ENCODE assay signal across 1 cellular context in genomic region chr20:25507385-25508082, GRCh38.
TF ChIP-seq lines count a peak whose summit lies in the region.

No MANE protein-coding gene starts in this region.

TF ChIP-seq in HepG2, 621 proteins besides CTCF, POLR2A, EP300 and RAD21 (continued from another document):
- TF ChIP-seq ZNF142 (CRISPR knock-in tag; IDR thresholded peaks at IDR 0.05) (peak; percentile 16; the same call in 1 of the 2 replicates), CBX5 (CRISPR knock-in tag; IDR thresholded peaks at IDR 0.05; ENCODE audit: borderline replicate concordance) (no peak), LBX2 (CRISPR knock-in tag; IDR thresholded peaks at IDR 0.05; ENCODE audit: borderline replicate concordance) (no peak), ZFP90 (CRISPR knock-in tag; IDR thresholded peaks at IDR 0.05; ENCODE audit: borderline replicate concordance) (0 out of 2 replicates have a peak, but pooled peaks have one; percentile 36), ZNF616 (CRISPR knock-in tag; IDR thresholded peaks at IDR 0.05; ENCODE audit: low read depth) (0 out of 2 replicates have a peak, but pooled peaks have one; percentile 27), RELA (CRISPR knock-in tag; IDR thresholded peaks at IDR 0.05) (0 out of 2 replicates have a peak, but pooled peaks have one; percentile 8), ZFY (CRISPR knock-in tag; IDR thresholded peaks at IDR 0.05) (no peak), ZNF598 (CRISPR knock-in tag; IDR thresholded peaks at IDR 0.05; ENCODE audit: borderline replicate concordance) (0 out of 2 replicates have a peak, but pooled peaks have one; percentile 12), ZNF891 (CRISPR knock-in tag; IDR thresholded peaks at IDR 0.05) (0 out of 2 replicates have a peak, but pooled peaks have one; percentile 13), ZNF7 (CRISPR knock-in tag; IDR thresholded peaks at IDR 0.05) (peak; percentile 63), ZNF281 (CRISPR knock-in tag; IDR thresholded peaks at IDR 0.05; ENCODE audit: borderline replicate concordance) (peak; percentile 69), MTA3 (CRISPR knock-in tag; IDR thresholded peaks at IDR 0.05) (no peak), ZSCAN5A (CRISPR knock-in tag; IDR thresholded peaks at IDR 0.05; ENCODE audit: borderline replicate concordance) (0 out of 2 replicates have a peak, but pooled peaks have one; percentile 95), CEBPZ (IDR thresholded peaks at IDR 0.05; ENCODE audit: low read length) (no peak), ZBTB33 (CRISPR knock-in tag; IDR thresholded peaks at IDR 0.05) (peak; percentile 77), ZNF646 (CRISPR knock-in tag; IDR thresholded peaks at IDR 0.05) (peak; percentile 45), ZNF326 (CRISPR knock-in tag; IDR thresholded peaks at IDR 0.05; ENCODE audit: borderline replicate concordance) (no peak)
TF ChIP-seq in HepG2: peak in this region for 42.
